ENCODE assay signal across 1 cellular context in the genomic region with DNA sequence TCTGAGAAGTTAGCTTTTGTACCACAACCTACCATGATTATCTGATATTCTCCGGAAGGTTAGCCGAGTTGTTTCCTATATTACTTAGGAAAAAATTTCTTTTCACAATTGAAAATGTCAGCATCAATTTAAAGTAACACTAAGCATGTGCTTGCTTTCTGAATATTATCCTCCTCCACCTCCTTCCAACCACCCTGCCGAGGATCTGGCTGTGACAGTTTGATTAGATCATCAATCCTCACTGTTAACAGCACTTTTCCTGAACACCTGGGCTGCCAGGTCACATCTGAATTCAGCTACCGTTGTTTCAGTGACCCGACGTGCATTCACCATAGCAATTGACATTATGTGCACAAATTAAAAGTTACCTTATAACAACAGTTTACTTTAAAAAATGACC.
TF ChIP-seq lines count a peak whose summit lies in the region.

No MANE protein-coding gene starts in this region.

TF ChIP-seq in GM23338, 12 proteins besides CTCF, POLR2A, EP300 and RAD21 (continued from another document):
- TF ChIP-seq, protein P1, sequence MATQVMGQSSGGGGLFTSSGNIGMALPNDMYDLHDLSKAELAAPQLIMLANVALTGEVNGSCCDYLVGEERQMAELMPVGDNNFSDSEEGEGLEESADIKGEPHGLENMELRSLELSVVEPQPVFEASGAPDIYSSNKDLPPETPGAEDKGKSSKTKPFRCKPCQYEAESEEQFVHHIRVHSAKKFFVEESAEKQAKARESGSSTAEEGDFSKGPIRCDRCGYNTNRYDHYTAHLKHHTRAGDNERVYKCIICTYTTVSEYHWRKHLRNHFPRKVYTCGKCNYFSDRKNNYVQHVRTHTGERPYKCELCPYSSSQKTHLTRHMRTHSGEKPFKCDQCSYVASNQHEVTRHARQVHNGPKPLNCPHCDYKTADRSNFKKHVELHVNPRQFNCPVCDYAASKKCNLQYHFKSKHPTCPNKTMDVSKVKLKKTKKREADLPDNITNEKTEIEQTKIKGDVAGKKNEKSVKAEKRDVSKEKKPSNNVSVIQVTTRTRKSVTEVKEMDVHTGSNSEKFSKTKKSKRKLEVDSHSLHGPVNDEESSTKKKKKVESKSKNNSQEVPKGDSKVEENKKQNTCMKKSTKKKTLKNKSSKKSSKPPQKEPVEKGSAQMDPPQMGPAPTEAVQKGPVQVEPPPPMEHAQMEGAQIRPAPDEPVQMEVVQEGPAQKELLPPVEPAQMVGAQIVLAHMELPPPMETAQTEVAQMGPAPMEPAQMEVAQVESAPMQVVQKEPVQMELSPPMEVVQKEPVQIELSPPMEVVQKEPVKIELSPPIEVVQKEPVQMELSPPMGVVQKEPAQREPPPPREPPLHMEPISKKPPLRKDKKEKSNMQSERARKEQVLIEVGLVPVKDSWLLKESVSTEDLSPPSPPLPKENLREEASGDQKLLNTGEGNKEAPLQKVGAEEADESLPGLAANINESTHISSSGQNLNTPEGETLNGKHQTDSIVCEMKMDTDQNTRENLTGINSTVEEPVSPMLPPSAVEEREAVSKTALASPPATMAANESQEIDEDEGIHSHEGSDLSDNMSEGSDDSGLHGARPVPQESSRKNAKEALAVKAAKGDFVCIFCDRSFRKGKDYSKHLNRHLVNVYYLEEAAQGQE (IDR thresholded peaks at IDR 0.05; ENCODE audit: unreplicated experiment), result no peak
- no peak for TF ChIP-seq JUNB (IDR thresholded peaks at IDR 0.05; ENCODE audit: unreplicated experiment)
- TF ChIP-seq, protein P2, sequence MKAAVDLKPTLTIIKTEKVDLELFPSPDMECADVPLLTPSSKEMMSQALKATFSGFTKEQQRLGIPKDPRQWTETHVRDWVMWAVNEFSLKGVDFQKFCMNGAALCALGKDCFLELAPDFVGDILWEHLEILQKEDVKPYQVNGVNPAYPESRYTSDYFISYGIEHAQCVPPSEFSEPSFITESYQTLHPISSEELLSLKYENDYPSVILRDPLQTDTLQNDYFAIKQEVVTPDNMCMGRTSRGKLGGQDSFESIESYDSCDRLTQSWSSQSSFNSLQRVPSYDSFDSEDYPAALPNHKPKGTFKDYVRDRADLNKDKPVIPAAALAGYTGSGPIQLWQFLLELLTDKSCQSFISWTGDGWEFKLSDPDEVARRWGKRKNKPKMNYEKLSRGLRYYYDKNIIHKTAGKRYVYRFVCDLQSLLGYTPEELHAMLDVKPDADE (IDR thresholded peaks at IDR 0.05), result no peak
- no peak for TF ChIP-seq ZNF331 (CRISPR knock-in tag; IDR thresholded peaks at IDR 0.05; ENCODE audit: low read depth)
- TF ChIP-seq STAT1 (IDR thresholded peaks at IDR 0.05; ENCODE audit: unreplicated experiment), result no peak
- no peak for TF ChIP-seq NANOG (IDR thresholded peaks at IDR 0.05; ENCODE audit: borderline replicate concordance)
